Comparison of ENCODE assay signal across 1 cellular context in the genomic region with DNA sequence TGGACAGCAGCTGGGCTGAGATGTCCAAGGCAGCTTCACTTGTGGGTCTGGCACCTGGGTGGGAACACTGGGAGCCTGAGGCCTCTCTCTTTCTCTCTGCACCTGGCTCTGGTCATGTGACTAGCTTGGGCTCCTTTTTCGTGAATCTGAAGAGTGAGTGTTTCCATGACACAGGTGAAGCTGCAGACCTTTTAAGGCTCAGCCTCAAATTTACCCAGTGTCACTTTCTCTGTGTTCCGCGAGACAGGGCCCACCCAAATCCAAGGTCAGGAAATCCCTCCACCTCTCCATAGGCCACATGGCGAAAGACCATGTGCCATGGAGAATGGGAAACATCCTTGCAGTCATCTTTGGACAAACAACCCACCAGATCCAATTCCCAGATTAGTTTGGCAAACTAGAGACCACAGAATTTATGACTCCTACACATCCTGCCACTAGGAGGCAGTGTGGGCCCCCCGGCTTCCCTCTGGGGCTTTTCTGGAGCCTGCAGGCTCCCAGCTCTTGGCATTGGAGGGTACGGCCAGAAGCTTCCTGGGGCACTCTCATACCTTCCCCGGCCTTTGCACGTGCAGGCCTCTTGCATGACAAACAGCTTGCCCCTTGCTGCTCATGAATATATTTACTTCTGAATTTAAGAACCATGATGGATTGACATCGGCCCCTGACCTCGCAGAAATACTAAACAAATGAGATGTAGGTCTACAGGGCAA.
TF ChIP-seq lines count a peak whose summit lies in the region.

No MANE protein-coding gene starts in this region.

TF ChIP-seq in K562, 482 proteins besides CTCF, POLR2A, EP300 and RAD21 (continued from another document and continues in another):
- TF ChIP-seq, protein P1, sequence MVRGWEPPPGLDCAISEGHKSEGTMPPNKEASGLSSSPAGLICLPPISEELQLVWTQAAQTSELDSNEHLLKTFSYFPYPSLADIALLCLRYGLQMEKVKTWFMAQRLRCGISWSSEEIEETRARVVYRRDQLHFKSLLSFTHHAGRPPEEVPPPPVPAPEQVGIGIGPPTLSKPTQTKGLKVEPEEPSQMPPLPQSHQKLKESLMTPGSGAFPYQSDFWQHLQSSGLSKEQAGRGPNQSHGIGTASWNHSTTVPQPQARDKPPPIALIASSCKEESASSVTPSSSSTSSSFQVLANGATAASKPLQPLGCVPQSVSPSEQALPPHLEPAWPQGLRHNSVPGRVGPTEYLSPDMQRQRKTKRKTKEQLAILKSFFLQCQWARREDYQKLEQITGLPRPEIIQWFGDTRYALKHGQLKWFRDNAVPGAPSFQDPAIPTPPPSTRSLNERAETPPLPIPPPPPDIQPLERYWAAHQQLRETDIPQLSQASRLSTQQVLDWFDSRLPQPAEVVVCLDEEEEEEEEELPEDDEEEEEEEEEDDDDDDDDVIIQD (CRISPR knock-in tag; IDR thresholded peaks at IDR 0.05): no peak
- TF ChIP-seq, protein P2, sequence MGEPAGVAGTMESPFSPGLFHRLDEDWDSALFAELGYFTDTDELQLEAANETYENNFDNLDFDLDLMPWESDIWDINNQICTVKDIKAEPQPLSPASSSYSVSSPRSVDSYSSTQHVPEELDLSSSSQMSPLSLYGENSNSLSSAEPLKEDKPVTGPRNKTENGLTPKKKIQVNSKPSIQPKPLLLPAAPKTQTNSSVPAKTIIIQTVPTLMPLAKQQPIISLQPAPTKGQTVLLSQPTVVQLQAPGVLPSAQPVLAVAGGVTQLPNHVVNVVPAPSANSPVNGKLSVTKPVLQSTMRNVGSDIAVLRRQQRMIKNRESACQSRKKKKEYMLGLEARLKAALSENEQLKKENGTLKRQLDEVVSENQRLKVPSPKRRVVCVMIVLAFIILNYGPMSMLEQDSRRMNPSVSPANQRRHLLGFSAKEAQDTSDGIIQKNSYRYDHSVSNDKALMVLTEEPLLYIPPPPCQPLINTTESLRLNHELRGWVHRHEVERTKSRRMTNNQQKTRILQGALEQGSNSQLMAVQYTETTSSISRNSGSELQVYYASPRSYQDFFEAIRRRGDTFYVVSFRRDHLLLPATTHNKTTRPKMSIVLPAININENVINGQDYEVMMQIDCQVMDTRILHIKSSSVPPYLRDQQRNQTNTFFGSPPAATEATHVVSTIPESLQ (CRISPR knock-in tag; IDR thresholded peaks at IDR 0.05): no peak
- TF ChIP-seq ZNF830 (CRISPR knock-in tag; IDR thresholded peaks at IDR 0.05): no peak
- TF ChIP-seq, protein P3, sequence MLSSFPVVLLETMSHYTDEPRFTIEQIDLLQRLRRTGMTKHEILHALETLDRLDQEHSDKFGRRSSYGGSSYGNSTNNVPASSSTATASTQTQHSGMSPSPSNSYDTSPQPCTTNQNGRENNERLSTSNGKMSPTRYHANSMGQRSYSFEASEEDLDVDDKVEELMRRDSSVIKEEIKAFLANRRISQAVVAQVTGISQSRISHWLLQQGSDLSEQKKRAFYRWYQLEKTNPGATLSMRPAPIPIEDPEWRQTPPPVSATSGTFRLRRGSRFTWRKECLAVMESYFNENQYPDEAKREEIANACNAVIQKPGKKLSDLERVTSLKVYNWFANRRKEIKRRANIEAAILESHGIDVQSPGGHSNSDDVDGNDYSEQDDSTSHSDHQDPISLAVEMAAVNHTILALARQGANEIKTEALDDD (IDR thresholded peaks at IDR 0.05): peak; percentile 53; the same call in 1 of the 2 replicates
- TF ChIP-seq, protein P4, sequence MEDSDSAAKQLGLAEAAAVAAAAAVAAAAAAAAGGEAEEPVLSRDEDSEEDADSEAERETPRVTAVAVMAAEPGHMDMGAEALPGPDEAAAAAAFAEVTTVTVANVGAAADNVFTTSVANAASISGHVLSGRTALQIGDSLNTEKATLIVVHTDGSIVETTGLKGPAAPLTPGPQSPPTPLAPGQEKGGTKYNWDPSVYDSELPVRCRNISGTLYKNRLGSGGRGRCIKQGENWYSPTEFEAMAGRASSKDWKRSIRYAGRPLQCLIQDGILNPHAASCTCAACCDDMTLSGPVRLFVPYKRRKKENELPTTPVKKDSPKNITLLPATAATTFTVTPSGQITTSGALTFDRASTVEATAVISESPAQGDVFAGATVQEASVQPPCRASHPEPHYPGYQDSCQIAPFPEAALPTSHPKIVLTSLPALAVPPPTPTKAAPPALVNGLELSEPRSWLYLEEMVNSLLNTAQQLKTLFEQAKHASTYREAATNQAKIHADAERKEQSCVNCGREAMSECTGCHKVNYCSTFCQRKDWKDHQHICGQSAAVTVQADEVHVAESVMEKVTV (CRISPR knock-in tag; IDR thresholded peaks at IDR 0.05): peak; percentile 76; the same call in 1 of the 2 replicates
- TF ChIP-seq PML (IDR thresholded peaks at IDR 0.05; ENCODE audit: low read length): no peak
- no peak for TF ChIP-seq SRSF3 (IDR thresholded peaks at IDR 0.05; ENCODE audit: insufficient read depth, low read length)
- TF ChIP-seq HNRNPH1 (optimal IDR thresholded peaks at IDR 0.05; ENCODE audit: low read depth, low read length): no peak
- TF ChIP-seq RFX7 (CRISPR knock-in tag; IDR thresholded peaks at IDR 0.05): no peak
- TF ChIP-seq ZNF174 (CRISPR knock-in tag; IDR thresholded peaks at IDR 0.05): no peak
- TF ChIP-seq TBL1XR1 (IDR thresholded peaks at IDR 0.05; ENCODE audit: low read length in 2 of 2): peak in 1 of 2 experiments; percentile 69; a peak in 1 of 4 replicates
- no peak for TF ChIP-seq ZNF696 (CRISPR knock-in tag; conservative IDR thresholded peaks at IDR 0.05)
- TF ChIP-seq, protein P5, sequence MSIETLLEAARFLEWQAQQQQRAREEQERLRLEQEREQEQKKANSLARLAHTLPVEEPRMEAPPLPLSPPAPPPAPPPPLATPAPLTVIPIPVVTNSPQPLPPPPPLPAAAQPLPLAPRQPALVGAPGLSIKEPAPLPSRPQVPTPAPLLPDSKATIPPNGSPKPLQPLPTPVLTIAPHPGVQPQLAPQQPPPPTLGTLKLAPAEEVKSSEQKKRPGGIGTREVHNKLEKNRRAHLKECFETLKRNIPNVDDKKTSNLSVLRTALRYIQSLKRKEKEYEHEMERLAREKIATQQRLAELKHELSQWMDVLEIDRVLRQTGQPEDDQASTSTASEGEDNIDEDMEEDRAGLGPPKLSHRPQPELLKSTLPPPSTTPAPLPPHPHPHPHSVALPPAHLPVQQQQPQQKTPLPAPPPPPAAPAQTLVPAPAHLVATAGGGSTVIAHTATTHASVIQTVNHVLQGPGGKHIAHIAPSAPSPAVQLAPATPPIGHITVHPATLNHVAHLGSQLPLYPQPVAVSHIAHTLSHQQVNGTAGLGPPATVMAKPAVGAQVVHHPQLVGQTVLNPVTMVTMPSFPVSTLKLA (conservative IDR thresholded peaks at IDR 0.05): peak; percentile 27 to 44; a peak in 2 of 4 replicates
- TF ChIP-seq, protein P6, sequence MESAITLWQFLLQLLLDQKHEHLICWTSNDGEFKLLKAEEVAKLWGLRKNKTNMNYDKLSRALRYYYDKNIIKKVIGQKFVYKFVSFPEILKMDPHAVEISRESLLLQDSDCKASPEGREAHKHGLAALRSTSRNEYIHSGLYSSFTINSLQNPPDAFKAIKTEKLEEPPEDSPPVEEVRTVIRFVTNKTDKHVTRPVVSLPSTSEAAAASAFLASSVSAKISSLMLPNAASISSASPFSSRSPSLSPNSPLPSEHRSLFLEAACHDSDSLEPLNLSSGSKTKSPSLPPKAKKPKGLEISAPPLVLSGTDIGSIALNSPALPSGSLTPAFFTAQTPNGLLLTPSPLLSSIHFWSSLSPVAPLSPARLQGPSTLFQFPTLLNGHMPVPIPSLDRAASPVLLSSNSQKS (CRISPR knock-in tag; IDR thresholded peaks at IDR 0.05): no peak
- no peak for TF ChIP-seq DDX20 (tag; IDR thresholded peaks at IDR 0.05; ENCODE audit: low read depth)
- TF ChIP-seq, protein P7, sequence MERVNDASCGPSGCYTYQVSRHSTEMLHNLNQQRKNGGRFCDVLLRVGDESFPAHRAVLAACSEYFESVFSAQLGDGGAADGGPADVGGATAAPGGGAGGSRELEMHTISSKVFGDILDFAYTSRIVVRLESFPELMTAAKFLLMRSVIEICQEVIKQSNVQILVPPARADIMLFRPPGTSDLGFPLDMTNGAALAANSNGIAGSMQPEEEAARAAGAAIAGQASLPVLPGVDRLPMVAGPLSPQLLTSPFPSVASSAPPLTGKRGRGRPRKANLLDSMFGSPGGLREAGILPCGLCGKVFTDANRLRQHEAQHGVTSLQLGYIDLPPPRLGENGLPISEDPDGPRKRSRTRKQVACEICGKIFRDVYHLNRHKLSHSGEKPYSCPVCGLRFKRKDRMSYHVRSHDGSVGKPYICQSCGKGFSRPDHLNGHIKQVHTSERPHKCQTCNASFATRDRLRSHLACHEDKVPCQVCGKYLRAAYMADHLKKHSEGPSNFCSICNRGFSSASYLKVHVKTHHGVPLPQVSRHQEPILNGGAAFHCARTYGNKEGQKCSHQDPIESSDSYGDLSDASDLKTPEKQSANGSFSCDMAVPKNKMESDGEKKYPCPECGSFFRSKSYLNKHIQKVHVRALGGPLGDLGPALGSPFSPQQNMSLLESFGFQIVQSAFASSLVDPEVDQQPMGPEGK (CRISPR knock-in tag; IDR thresholded peaks at IDR 0.05; ENCODE audit: borderline replicate concordance): no peak
- no peak for TF ChIP-seq ELF2 (CRISPR knock-in tag; IDR thresholded peaks at IDR 0.05)
- TF ChIP-seq, protein P8, sequence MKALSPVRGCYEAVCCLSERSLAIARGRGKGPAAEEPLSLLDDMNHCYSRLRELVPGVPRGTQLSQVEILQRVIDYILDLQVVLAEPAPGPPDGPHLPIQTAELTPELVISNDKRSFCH (CRISPR knock-in tag; IDR thresholded peaks at IDR 0.05): no peak
- TF ChIP-seq, protein P8 (tag; IDR thresholded peaks at IDR 0.05): peak; percentile 90
- TF ChIP-seq BDP1 (IDR thresholded peaks at IDR 0.05; ENCODE audit: insufficient read depth, insufficient read length): no peak
- TF ChIP-seq, protein P9, sequence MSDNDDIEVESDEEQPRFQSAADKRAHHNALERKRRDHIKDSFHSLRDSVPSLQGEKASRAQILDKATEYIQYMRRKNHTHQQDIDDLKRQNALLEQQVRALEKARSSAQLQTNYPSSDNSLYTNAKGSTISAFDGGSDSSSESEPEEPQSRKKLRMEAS (CRISPR knock-in tag; IDR thresholded peaks at IDR 0.05): 0 out of 2 replicates have a peak, but pooled peaks have one; percentile 53
- TF ChIP-seq, protein P10, sequence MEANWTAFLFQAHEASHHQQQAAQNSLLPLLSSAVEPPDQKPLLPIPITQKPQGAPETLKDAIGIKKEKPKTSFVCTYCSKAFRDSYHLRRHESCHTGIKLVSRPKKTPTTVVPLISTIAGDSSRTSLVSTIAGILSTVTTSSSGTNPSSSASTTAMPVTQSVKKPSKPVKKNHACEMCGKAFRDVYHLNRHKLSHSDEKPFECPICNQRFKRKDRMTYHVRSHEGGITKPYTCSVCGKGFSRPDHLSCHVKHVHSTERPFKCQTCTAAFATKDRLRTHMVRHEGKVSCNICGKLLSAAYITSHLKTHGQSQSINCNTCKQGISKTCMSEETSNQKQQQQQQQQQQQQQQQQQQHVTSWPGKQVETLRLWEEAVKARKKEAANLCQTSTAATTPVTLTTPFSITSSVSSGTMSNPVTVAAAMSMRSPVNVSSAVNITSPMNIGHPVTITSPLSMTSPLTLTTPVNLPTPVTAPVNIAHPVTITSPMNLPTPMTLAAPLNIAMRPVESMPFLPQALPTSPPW (CRISPR knock-in tag; IDR thresholded peaks at IDR 0.05): 0 out of 2 replicates have a peak, but pooled peaks have one; percentile 9
- TF ChIP-seq FOXA1 (IDR thresholded peaks at IDR 0.05; ENCODE audit: borderline replicate concordance): no peak
- TF ChIP-seq TOE1 (IDR thresholded peaks at IDR 0.05; ENCODE audit: borderline replicate concordance): peak; percentile 80; the same call in 1 of the 2 replicates
- no peak for TF ChIP-seq TOE1 (CRISPR knock-in tag; IDR thresholded peaks at IDR 0.05; ENCODE audit: borderline replicate concordance, low read depth)
- TF ChIP-seq ESRRB (CRISPR knock-in tag; IDR thresholded peaks at IDR 0.05; ENCODE audit: borderline replicate concordance): no peak
- no peak for TF ChIP-seq RBM14 (IDR thresholded peaks at IDR 0.05; ENCODE audit: borderline replicate concordance, insufficient read depth, low read depth, low read length)
- TF ChIP-seq TCFL5 (CRISPR knock-in tag; conservative IDR thresholded peaks at IDR 0.05): no peak
- TF ChIP-seq, protein P11, sequence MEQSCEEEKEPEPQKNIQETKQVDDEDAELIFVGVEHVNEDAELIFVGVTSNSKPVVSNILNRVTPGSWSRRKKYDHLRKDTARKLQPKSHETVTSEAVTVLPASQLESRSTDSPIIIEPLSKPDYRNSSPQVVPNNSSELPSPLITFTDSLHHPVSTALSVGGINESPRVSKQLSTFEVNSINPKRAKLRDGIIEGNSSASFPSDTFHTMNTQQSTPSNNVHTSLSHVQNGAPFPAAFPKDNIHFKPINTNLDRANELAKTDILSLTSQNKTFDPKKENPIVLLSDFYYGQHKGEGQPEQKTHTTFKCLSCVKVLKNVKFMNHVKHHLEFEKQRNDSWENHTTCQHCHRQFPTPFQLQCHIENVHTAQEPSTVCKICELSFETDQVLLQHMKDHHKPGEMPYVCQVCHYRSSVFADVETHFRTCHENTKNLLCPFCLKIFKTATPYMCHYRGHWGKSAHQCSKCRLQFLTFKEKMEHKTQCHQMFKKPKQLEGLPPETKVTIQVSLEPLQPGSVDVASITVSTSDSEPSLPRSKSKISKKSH (CRISPR knock-in tag; IDR thresholded peaks at IDR 0.05): no peak
- no peak; a peak in 1 of 4 replicates for TF ChIP-seq FOXK2 (conservative IDR thresholded peaks at IDR 0.05 in 1 of 2, IDR thresholded peaks at IDR 0.05 in 1 of 2; ENCODE audit: low read depth in 2 of 2)
- TF ChIP-seq ZNF764 (CRISPR knock-in tag; IDR thresholded peaks at IDR 0.05; ENCODE audit: low read depth): peak; percentile 78; the same call in 1 of the 2 replicates
- TF ChIP-seq TEAD4 (IDR thresholded peaks at IDR 0.05; ENCODE audit: low read length): peak; percentile 45; the same call in 1 of the 2 replicates
- TF ChIP-seq TEAD4 (CRISPR knock-in tag; IDR thresholded peaks at IDR 0.05; ENCODE audit: borderline replicate concordance): no peak
- TF ChIP-seq ZFP30 (CRISPR knock-in tag; IDR thresholded peaks at IDR 0.05; ENCODE audit: borderline replicate concordance): no peak
- TF ChIP-seq, protein P12, sequence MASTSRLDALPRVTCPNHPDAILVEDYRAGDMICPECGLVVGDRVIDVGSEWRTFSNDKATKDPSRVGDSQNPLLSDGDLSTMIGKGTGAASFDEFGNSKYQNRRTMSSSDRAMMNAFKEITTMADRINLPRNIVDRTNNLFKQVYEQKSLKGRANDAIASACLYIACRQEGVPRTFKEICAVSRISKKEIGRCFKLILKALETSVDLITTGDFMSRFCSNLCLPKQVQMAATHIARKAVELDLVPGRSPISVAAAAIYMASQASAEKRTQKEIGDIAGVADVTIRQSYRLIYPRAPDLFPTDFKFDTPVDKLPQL (IDR thresholded peaks at IDR 0.05; ENCODE audit: extremely low read depth, insufficient read length): no peak
- TF ChIP-seq SAP30 (IDR thresholded peaks at IDR 0.05; ENCODE audit: borderline replicate concordance, insufficient read depth, low read depth, low read length, poor library complexity, severe bottlenecking): no peak
- TF ChIP-seq, protein P13, sequence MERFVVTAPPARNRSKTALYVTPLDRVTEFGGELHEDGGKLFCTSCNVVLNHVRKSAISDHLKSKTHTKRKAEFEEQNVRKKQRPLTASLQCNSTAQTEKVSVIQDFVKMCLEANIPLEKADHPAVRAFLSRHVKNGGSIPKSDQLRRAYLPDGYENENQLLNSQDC (CRISPR knock-in tag; IDR thresholded peaks at IDR 0.05): no peak
- 0 out of 2 replicates have a peak, but pooled peaks have one; percentile 17 for TF ChIP-seq MYNN (IDR thresholded peaks at IDR 0.05)
- TF ChIP-seq MYNN (CRISPR knock-in tag; IDR thresholded peaks at IDR 0.05): no peak
- TF ChIP-seq EZH2 (IDR thresholded peaks at IDR 0.05; ENCODE audit: borderline replicate concordance, low read depth, low read length): no peak
